In genomic region chr4:154982187-154983047, GRCh38 we compare ENCODE assay signal across 8 cellular contexts.
DNase-seq lines count a peak whose midpoint lies in the region; ATAC-seq, FAIRE-seq and TF ChIP-seq lines count a peak whose summit lies in the region.

No MANE protein-coding gene starts in this region.

- H3K79me2 ChIP-seq in SK-N-SH (ENCODE audit: insufficient read depth), result no peaks in the 10 kb centered on the region

- POLR2A ChIA-PET in SK-N-SH (lab: Yijun Ruan, JAX), result no interaction called here

- no peaks in the 10 kb centered on the region for H3K9me2 ChIP-seq in SK-N-SH

- H3K36me3 ChIP-seq in SK-N-SH (replicated peaks in 1 of 2; ENCODE audit: control insufficient read depth in 1 of 2, insufficient read depth in 2 of 2, low read length in 1 of 2), result no peaks in the 10 kb centered on the region

- 0 out of 2 replicates have a peak overlapping the region, but pooled peaks have one; percentile 51 for H2AFZ ChIP-seq in SK-N-SH (ENCODE audit: low read depth)

- peak; percentile 88 for TF ChIP-seq RAD21 in SK-N-SH (IDR thresholded peaks at IDR 0.05; ENCODE audit: low read length)

- H3K27ac ChIP-seq in SK-N-SH (ENCODE audit: low read depth in 2 of 2, low read length in 1 of 2), result no peak overlapping the region

- peak; percentile 58 for TF ChIP-seq CTCF in GM20000 (IDR thresholded peaks at IDR 0.05; ENCODE audit: extremely low read depth, missing control alignments)
- TF ChIP-seq CTCF in SK-N-SH (IDR thresholded peaks at IDR 0.05), result peak; percentile 70
- peak; percentile 82 for TF ChIP-seq CTCF in cardiac fibroblast (IDR thresholded peaks at IDR 0.05; ENCODE audit: low read depth, low read length)

- CTCF ChIA-PET in SK-N-SH (lab: Yijun Ruan, JAX), result interaction anchor here (0.6 to 3.2 kb wide), 23 partner anchors 10 to 393 kb away, joined by 3 to 15 read pairs (median 4); no protein-coding TSS in a partner anchor

- no peak overlapping the region for H3K9ac ChIP-seq in SK-N-SH

- peaks cover 0 to 2% of the 10 kb centered on the region in 2 experiments; a peak in 1 of 4 replicates for H3K4me1 ChIP-seq in SK-N-SH (ENCODE audit: control insufficient read depth in 1 of 2, insufficient read depth in 2 of 2, low read depth in 1 of 2, low read length in 1 of 2)

- H3K4me3 ChIP-seq in SK-N-SH (ENCODE audit: low read depth in 2 of 2, low read length in 1 of 2) (peak overlapping the region in 1 of 2 experiments; percentile 41; a peak in 1 of 4 replicates), cardiac fibroblast (replicated peaks in 1 of 2; ENCODE audit: low read depth in 2 of 2, low read length in 2 of 2) (no peak overlapping the region)

- peak; percentile 98 for ATAC-seq in left lobe of liver

- TF ChIP-seq EP300 in SK-N-SH (IDR thresholded peaks at IDR 0.05; ENCODE audit: borderline replicate concordance in 1 of 2, low read depth in 1 of 2, low read length in 1 of 2), result no peak

- no peaks in the 10 kb centered on the region for H4K20me1 ChIP-seq in SK-N-SH (ENCODE audit: insufficient read depth)

- H3F3A ChIP-seq in SK-N-SH (replicated peaks; ENCODE audit: insufficient read depth), result no peaks in the 10 kb centered on the region

- no peaks in the 10 kb centered on the region for H3K27me3 ChIP-seq in SK-N-SH (ENCODE audit: insufficient read depth)

- H3K4me2 ChIP-seq in SK-N-SH, result 0 out of 2 replicates have a peak overlapping the region, but pooled peaks have one; percentile 24

- FAIRE-seq in HTR-8/SVneo (lab: Jason Lieb, UNC), result no peak

- DNase-seq in DMS53 (lab: John Stamatoyannopoulos, UW) (peak; percentile 75), GM20000 (ENCODE audit: low spot score) (peak; percentile 52), HTR-8/SVneo (ENCODE audit: insufficient read length, low spot score) (peak; percentile 29), SK-N-SH (peak; percentile 58), cardiac fibroblast (ENCODE audit: low read depth in 2 of 2) (peak; percentile 83 to 87), left lobe of liver (ENCODE audit: low spot score) (peak; percentile 65), GOT3 (lab: John Stamatoyannopoulos, UW) (no peak)
- DNase-seq in stimulated activated CD8-positive, alpha-beta memory T cell treated with anti-CD3 and anti-CD28 coated beads, Interleukin-4, amount 100 ng/mL, for 48 hours, result peak; percentile 55

- WGBS in SK-N-SH (ENCODE audit: low lambda C conversion rate), result 22% methylated on average over 9 of the region's 10 CpGs

- H3K9me3 ChIP-seq in SK-N-SH, result no peaks in the 10 kb centered on the region

TF ChIP-seq in SK-N-SH, 30 proteins besides CTCF, POLR2A, EP300 and RAD21:
- TF ChIP-seq SMC3 (IDR thresholded peaks at IDR 0.05; ENCODE audit: low read depth, low read length) (peak; percentile 81), RXRA (IDR thresholded peaks at IDR 0.05; ENCODE audit: borderline replicate concordance, low read depth) (no peak)
TF ChIP-seq in SK-N-SH: peak in this region for 1.
